ENCODE assay signal across 2 cellular contexts in the genomic region with DNA sequence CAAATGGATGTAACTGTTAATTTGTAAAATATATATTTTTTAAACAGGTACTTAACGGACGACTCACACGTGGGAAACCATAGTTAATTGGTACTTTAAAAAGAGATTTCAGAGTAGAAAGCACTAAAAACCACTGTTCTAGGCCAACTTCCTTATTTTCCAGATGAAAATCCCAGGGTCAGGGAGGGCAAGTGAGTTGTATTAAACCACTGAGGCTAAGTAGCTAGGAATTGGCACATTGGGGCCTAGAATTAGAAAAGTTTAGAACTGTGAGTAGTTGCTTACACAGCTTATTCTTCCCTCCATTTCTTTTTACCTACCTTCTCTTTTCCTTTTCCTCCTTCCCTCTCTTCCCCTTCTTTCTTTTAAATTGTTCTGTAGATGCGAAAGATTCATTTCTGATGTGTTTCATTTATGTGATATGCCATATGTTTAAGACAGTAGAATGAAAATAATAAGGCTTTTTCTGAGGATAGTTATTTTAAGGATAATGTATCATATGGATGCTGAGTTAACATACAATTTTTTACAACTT.
A peak's percentile ranks its signal among the peaks of the same experiment; 100 is the strongest.
TF ChIP-seq lines count a peak whose summit lies in the region.

No MANE protein-coding gene starts in this region.

TF ChIP-seq in HEK293, 187 proteins besides CTCF, POLR2A, EP300 and RAD21:
- TF ChIP-seq MEIS1 (CRISPR knock-in tag; IDR thresholded peaks at IDR 0.05; ENCODE audit: borderline replicate concordance) (no peak), ZNF529 (tag by site-specific recombination; IDR thresholded peaks at IDR 0.05; ENCODE audit: insufficient replicate concordance) (no peak), ZNF366 (tag by site-specific recombination; conservative IDR thresholded peaks at IDR 0.05) (peak; percentile 64), PRDM1 (tag by site-specific recombination; IDR thresholded peaks at IDR 0.05) (peak; percentile 56; the same call in 1 of the 2 replicates)

TF ChIP-seq in endothelial cell of umbilical vein, 7 proteins besides CTCF, POLR2A, EP300 and RAD21:
- TF ChIP-seq, protein P1, sequence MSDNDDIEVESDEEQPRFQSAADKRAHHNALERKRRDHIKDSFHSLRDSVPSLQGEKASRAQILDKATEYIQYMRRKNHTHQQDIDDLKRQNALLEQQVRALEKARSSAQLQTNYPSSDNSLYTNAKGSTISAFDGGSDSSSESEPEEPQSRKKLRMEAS (IDR thresholded peaks at IDR 0.05; ENCODE audit: insufficient read depth, insufficient read length), result no peak
- TF ChIP-seq GATA2 (IDR thresholded peaks at IDR 0.05; ENCODE audit: insufficient read depth, insufficient read length, low read depth, low read length) (no peak), POLR2AphosphoS5 (IDR thresholded peaks at IDR 0.05; ENCODE audit: insufficient read depth, low read depth, low read length) (no peak), FOS (IDR thresholded peaks at IDR 0.05; ENCODE audit: borderline replicate concordance, insufficient read depth, low read length) (no peak), MYC (IDR thresholded peaks at IDR 0.05; ENCODE audit: low read depth, low read length) (no peak), JUN (IDR thresholded peaks at IDR 0.05; ENCODE audit: borderline replicate concordance, insufficient read depth, insufficient read length, low read depth) (no peak)
TF ChIP-seq in endothelial cell of umbilical vein: peak in this region for 0.
